In genomic region chr6:139290787-139291294, GRCh38 we compare ENCODE assay signal across 8 cellular contexts. TPM values are rescaled to one million over a fixed set of nuclear protein-coding genes. Genes with fewer than 3 reads are reported as not detected.
DNase-seq lines count a peak whose midpoint lies in the region; ATAC-seq and TF ChIP-seq lines count a peak whose summit lies in the region.

No MANE protein-coding gene starts in this region.

- H3K36me3 ChIP-seq in psoas muscle (ENCODE audit: insufficient read depth in 1 of 2, low read depth in 1 of 2) = peaks cover 0 to 10% of the 10 kb centered on the region in 2 donors

- DNase-seq in AG08396 (ENCODE audit: low spot score) (peak; percentile 44), fibroblast of peridontal ligament (ENCODE audit: extremely low read depth) (peak; percentile 58), psoas muscle (peak in 1 of 2 donors; percentile 60), COR-L47 (lab: John Stamatoyannopoulos, UW) (no peak), midbrain (lab: John Stamatoyannopoulos, UW) (no peak)

- peak; percentile 26; the same call in 1 of the 2 replicates for TF ChIP-seq POLR2A in Raji (IDR thresholded peaks at IDR 0.05; ENCODE audit: insufficient read depth, low read depth, low read length)

- H3K4me1 ChIP-seq in psoas muscle = peaks cover 25% of the 10 kb centered on the region

- peak overlapping the region; percentile 68 for H3K4me3 ChIP-seq in psoas muscle

- H3K27me3 ChIP-seq in psoas muscle (ENCODE audit: insufficient read depth in 3 of 3, low read length in 2 of 3) = no peaks in the 10 kb centered on the region

- ATAC-seq in GM18868 (IDR thresholded peaks at IDR 0.05; ENCODE audit: unreplicated experiment) (peak; percentile 76), HG03039 (IDR thresholded peaks at IDR 0.05; ENCODE audit: unreplicated experiment) (peak; percentile 74), psoas muscle (peak; percentile 82 to 90 (median 89))

- 0 to 1% (median 1%) methylated on average over 4 of the region's 4 CpGs for WGBS in psoas muscle, 3 donors

- no peak for TF ChIP-seq CTCF in psoas muscle (IDR thresholded peaks at IDR 0.05)

- peak overlapping the region; percentile 98 for H3K27ac ChIP-seq in psoas muscle

- no peaks in the 10 kb centered on the region for H3K9me3 ChIP-seq in psoas muscle

- intact Hi-C loops in psoas muscle (cut with DNase I) = loop anchor here in 1 of 2 donors (1.0 kb wide), 1 partner anchor 29 kb away; no protein-coding TSS in a partner anchor

RNA-seq across cellular contexts. Expression of gene TXLNB, which starts 1.0 kb away (rescaled TPM):
- total RNA-seq in psoas muscle = 100 to 1,000 TPM; 128 to 230 (median 158) TPM
- 10 to 100 TPM in 2 of 3 donors, 1 to 10 TPM in 1; 1.8 to 40.7 (median 32.1) TPM for polyA plus RNA-seq in psoas muscle

Comparison
In these comparisons a context has a peak if more than half of its experiments do, and no peak if none do; other contexts are left out.
1. DNase-seq: peak in AG08396 (single experiment) and fibroblast of peridontal ligament (single experiment); none in COR-L47 (single experiment) and midbrain (single experiment).
2. Peak in every context shown above with its lines, with median percentiles within 50 percentile points of each other: ATAC-seq.